19 cellular contexts compared by ENCODE assay signal in the genomic region with DNA sequence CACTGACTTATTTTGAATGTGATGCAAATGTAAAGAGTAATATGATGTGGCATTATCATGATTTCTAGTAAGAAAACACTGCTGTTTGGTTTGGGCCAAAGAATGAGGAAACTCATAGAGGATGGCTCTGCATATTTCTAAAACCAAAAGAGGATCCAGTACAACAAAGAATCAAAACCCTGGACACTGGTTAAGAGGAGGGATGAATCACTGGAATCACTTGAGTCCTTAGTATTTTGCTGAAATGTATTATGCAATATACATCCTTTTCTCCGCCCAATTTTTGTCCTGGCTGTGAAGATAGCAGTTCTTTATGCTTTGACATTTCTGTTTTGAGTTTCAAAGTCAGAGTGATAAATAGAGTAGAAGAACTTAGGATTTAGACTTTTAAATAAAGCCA.
DNase-seq lines count a peak whose midpoint lies in the region; ATAC-seq and TF ChIP-seq lines count a peak whose summit lies in the region.
"Had no signal": no experiment of that assay in that cellular context is flagged by ENCODE, and none has a peak within 500 bp of the region (broad histone marks: within the 10 kb centered on the region; RNA-seq: fewer than 3 reads in every experiment).

No MANE protein-coding gene starts in this region.

- H3K27me3 Mint-ChIP-seq in nephron progenitor cell (ENCODE audit: low read depth, poor library complexity): peaks cover 8% of the 10 kb centered on the region

- no peaks in the 10 kb centered on the region for H3K4me1 ChIP-seq in mesenchymal stem cell (ENCODE audit: control insufficient read depth, insufficient read depth, low read depth, low read length)

- H2BK5ac ChIP-seq in mesenchymal stem cell (ENCODE audit: low read depth, low read length, poor library complexity, severe bottlenecking): no peak overlapping the region

- H2BK15ac ChIP-seq in mesenchymal stem cell (ENCODE audit: low read depth, poor library complexity, severe bottlenecking): no peak overlapping the region

- H3K4me3 Mint-ChIP-seq in nephron progenitor cell: no peak overlapping the region
- H3K4me3 Mint-ChIP-seq: CD14-positive monocyte had no signal

- no peaks in the 10 kb centered on the region for H3K4me1 Mint-ChIP-seq in nephron progenitor cell
- H3K4me1 Mint-ChIP-seq: CD14-positive monocyte had no signal

- H3K9me3 ChIP-seq in mesenchymal stem cell (ENCODE audit: control insufficient read depth, low read length): no peaks in the 10 kb centered on the region

- no peak overlapping the region for H3K4me2 ChIP-seq in mesenchymal stem cell (ENCODE audit: low read length, poor library complexity, severe bottlenecking)

- WGBS in mesenchymal stem cell: 100% methylated on average over 1 of the region's 1 CpG

- H3K79me1 ChIP-seq in mesenchymal stem cell (replicated peaks; ENCODE audit: low read length, poor library complexity, severe bottlenecking): no peaks in the 10 kb centered on the region

- no peaks in the 10 kb centered on the region for H3K36me3 ChIP-seq in mesenchymal stem cell (ENCODE audit: control insufficient read depth in 1 of 2, insufficient read depth in 2 of 2, low read depth in 1 of 2, low read length in 2 of 2)

- H2AFZ ChIP-seq in mesenchymal stem cell (ENCODE audit: low read depth, low read length): no peak overlapping the region

- no peak for ATAC-seq in GM21717 (IDR thresholded peaks at IDR 0.05; ENCODE audit: unreplicated experiment)
- ATAC-seq: Right ventricle myocardium inferior had no signal

- no peaks in the 10 kb centered on the region for H3K36me3 Mint-ChIP-seq in nephron progenitor cell (ENCODE audit: low read depth)
- H3K36me3 Mint-ChIP-seq: CD14-positive monocyte had no signal

- H3K18ac ChIP-seq in mesenchymal stem cell (ENCODE audit: low read depth in 1 of 2, low read length in 2 of 2): no peak overlapping the region

- H2AK5ac ChIP-seq in mesenchymal stem cell (ENCODE audit: low read length, severe bottlenecking): no peak overlapping the region

- H3K14ac ChIP-seq in mesenchymal stem cell (ENCODE audit: low read length in 2 of 2): no peak overlapping the region

- POLR2A ChIA-PET in RWPE1 (lab: Yijun Ruan, JAX; ENCODE audit: low non-redundant PET): no interaction called here

- H3K23ac ChIP-seq in mesenchymal stem cell (ENCODE audit: low read length in 2 of 2): no peak overlapping the region

- CTCF ChIA-PET in RWPE1 (lab: Yijun Ruan, JAX): no interaction called here

- no peak overlapping the region for H4K8ac ChIP-seq in mesenchymal stem cell (ENCODE audit: low read length)

- H4K91ac ChIP-seq in mesenchymal stem cell (ENCODE audit: low read length): no peak overlapping the region

- TF ChIP-seq CTCF in RWPE1 (conservative IDR thresholded peaks at IDR 0.05; ENCODE audit: low read depth): no peak
- no peak for TF ChIP-seq CTCF in epithelial cell of esophagus (IDR thresholded peaks at IDR 0.05; ENCODE audit: insufficient read depth, low read depth, low read length, missing control alignments)
- no peak for TF ChIP-seq CTCF in nephron progenitor cell (IDR thresholded peaks at IDR 0.05)

- H3K9ac ChIP-seq in mesenchymal stem cell (ENCODE audit: low read length): no peak overlapping the region

- H3K27ac ChIP-seq in RWPE1 (no peak overlapping the region), mesenchymal stem cell (ENCODE audit: low read length, poor library complexity, severe bottlenecking) (no peak overlapping the region)
- H3K27ac ChIP-seq: SK-N-MC had no signal

- H2BK12ac ChIP-seq in mesenchymal stem cell (ENCODE audit: low read length in 2 of 2): no peak overlapping the region

- no peak overlapping the region for H2BK120ac ChIP-seq in mesenchymal stem cell (ENCODE audit: low read depth, low read length)

- no peak overlapping the region for H3K27ac Mint-ChIP-seq in nephron progenitor cell
- H3K27ac Mint-ChIP-seq: CD14-positive monocyte had no signal

- H3K4me3 ChIP-seq in epithelial cell of esophagus (ENCODE audit: low read length) (no peak overlapping the region), mesenchymal stem cell (ENCODE audit: insufficient read depth in 1 of 2, low read depth in 1 of 2, low read length in 2 of 2) (no peak overlapping the region)
- H3K4me3 ChIP-seq: SK-N-MC had no signal

- H3K4ac ChIP-seq in mesenchymal stem cell (ENCODE audit: low read depth in 1 of 2, low read length in 2 of 2): no peak overlapping the region

- no peaks in the 10 kb centered on the region for H3K27me3 ChIP-seq in mesenchymal stem cell (ENCODE audit: control insufficient read depth in 1 of 2, insufficient read depth in 1 of 2, low read length in 2 of 2)

- H3K9me3 Mint-ChIP-seq in nephron progenitor cell: no peaks in the 10 kb centered on the region

- DNase-seq in HS-5 (ENCODE audit: low read depth) (peak; percentile 13), RWPE1 (ENCODE audit: low spot score) (peak; percentile 2), epithelial cell of esophagus (ENCODE audit: low read depth) (peak; percentile 41), mesenchymal stem cell (peak; percentile 25), nephron progenitor cell (no peak), NCI-H146 (lab: John Stamatoyannopoulos, UW) (no peak)
- DNase-seq in stimulated activated CD4-positive, alpha-beta T cell treated with anti-CD3 and anti-CD28 coated beads, Interleukin-4, amount 100 ng/mL, for 4 hours: no peak
- DNase-seq: AML-193, DMS 273 treated with DMSO at 0.1 percent for 48 hours, H7, NCI-H1417 treated with DMSO at 0.1 percent for 48 hours, NCI-H2029, NCI-H2171 treated with DMSO at 0.1 percent for 48 hours, NCI-H510A, NCI-H82 had no signal

Comparison
In these comparisons a context has a peak if more than half of its experiments do, and no peak if none do; other contexts are left out.
1. DNase-seq: peak in HS-5 (single experiment), RWPE1 (single experiment), epithelial cell of esophagus (single experiment) and mesenchymal stem cell (single experiment); none in nephron progenitor cell (single experiment), NCI-H146 (single experiment) and stimulated activated CD4-positive, alpha-beta T cell treated with anti-CD3 and anti-CD28 coated beads, Interleukin-4, amount 100 ng/mL, for 4 hours (0 of 2).